Comparison of ENCODE assay signal across 21 cellular contexts in genomic region chr20:38350879-38351775, GRCh38. TPM values are rescaled to one million over a fixed set of nuclear protein-coding genes. Genes with fewer than 3 reads are reported as not detected.
DNase-seq lines count a peak whose midpoint lies in the region; ATAC-seq and TF ChIP-seq lines count a peak whose summit lies in the region.
"Had no signal": no experiment of that assay in that cellular context is flagged by ENCODE, and none has a peak within 500 bp of the region (broad histone marks: within the 10 kb centered on the region; RNA-seq: fewer than 3 reads in every experiment).

No MANE protein-coding gene starts in this region.

- no peak overlapping the region for H3K4me3 Mint-ChIP-seq in natural killer cell treated with Interleukin-12 subunit alpha and Interleukin-12 subunit beta and Interleukin-15 and Interleukin-18, amount 100 ng/mL, for 72 hours
- no peak overlapping the region for H3K4me3 Mint-ChIP-seq in natural killer cell
- H3K4me3 Mint-ChIP-seq: activated CD4-positive, alpha-beta memory T cell treated with anti-CD3 and anti-CD28 coated beads for 36 hours; activated T-cell treated with anti-CD3 and anti-CD28 coated beads, Interleukin-2, amount 50 U/mL, for 24 hours; naive thymus-derived CD4-positive, alpha-beta T cell; stimulated activated effector memory CD8-positive, alpha-beta T cell treated with anti-CD3 and anti-CD28 coated beads, Interleukin-12 subunit alpha, Interleukin-12 subunit beta, amount 100 ng/mL, for 72 hours; T-helper 1 cell treated with Interleukin-12 subunit alpha and Interleukin-12 subunit beta and Interleukin-4 antibody, amounts not matched to agents 30 μg/mL and 1 μg/mL, for 36 hours had no signal

- no peak for TF ChIP-seq EP300 in sigmoid colon (IDR thresholded peaks at IDR 0.05)

- peaks cover 0 to under 1% of the 10 kb centered on the region in 2 donors for H3K4me1 Mint-ChIP-seq in natural killer cell treated with Interleukin-12 subunit alpha and Interleukin-12 subunit beta and Interleukin-15 and Interleukin-18, amount 100 ng/mL, for 72 hours (ENCODE audit: low read depth in 2 of 2)
- no peaks in the 10 kb centered on the region for H3K4me1 Mint-ChIP-seq in natural killer cell
- H3K4me1 Mint-ChIP-seq: naive thymus-derived CD4-positive, alpha-beta T cell; stimulated activated effector memory CD8-positive, alpha-beta T cell treated with anti-CD3 and anti-CD28 coated beads, Interleukin-12 subunit alpha, Interleukin-12 subunit beta, amount 100 ng/mL, for 72 hours had no signal

- peak in 1 of 2 donors; percentile 37 for ATAC-seq in natural killer cell treated with Interleukin-12 subunit alpha and Interleukin-12 subunit beta and Interleukin-15 and Interleukin-18, amount 100 ng/mL, for 72 hours
- ATAC-seq in natural killer cell (no peak), right cardiac atrium (peak; percentile 73 to 90), HG02678 (IDR thresholded peaks at IDR 0.05; ENCODE audit: unreplicated experiment) (no peak)
- ATAC-seq: naive thymus-derived CD4-positive, alpha-beta T cell had no signal

- H3K9me3 ChIP-seq in right cardiac atrium (ENCODE audit: control insufficient read depth, low read length) (no peaks in the 10 kb centered on the region), sigmoid colon (no peaks in the 10 kb centered on the region)
- H3K9me3 ChIP-seq: thoracic aorta had no signal

- H3K27ac ChIP-seq in right cardiac atrium (ENCODE audit: low read length) (peak overlapping the region; percentile 37), sigmoid colon (no peak overlapping the region)
- H3K27ac ChIP-seq: thoracic aorta had no signal

- peaks cover 0 to 3% of the 10 kb centered on the region in 2 donors for H3K27me3 Mint-ChIP-seq in natural killer cell treated with Interleukin-12 subunit alpha and Interleukin-12 subunit beta and Interleukin-15 and Interleukin-18, amount 100 ng/mL, for 72 hours
- peaks cover 0 to 3% of the 10 kb centered on the region in 2 donors for H3K27me3 Mint-ChIP-seq in natural killer cell (ENCODE audit: low read depth in 2 of 2)

- H3K4me3 ChIP-seq in right cardiac atrium (ENCODE audit: low read length) (no peak overlapping the region), sigmoid colon (no peak overlapping the region)
- H3K4me3 ChIP-seq: thoracic aorta had no signal

- no peaks in the 10 kb centered on the region for H3K36me3 ChIP-seq in sigmoid colon
- H3K36me3 ChIP-seq: thoracic aorta had no signal

- peak; percentile 60 for DNase-seq in natural killer cell treated with Interleukin-12 subunit alpha and Interleukin-12 subunit beta and Interleukin-15 and Interleukin-18, amount 100 ng/mL, for 72 hours (ENCODE audit: low spot score)
- DNase-seq in natural killer cell = no peak
- DNase-seq in right cardiac atrium = peak; percentile 83 to 94 (median 88)
- peak; percentile 74 for DNase-seq in sigmoid colon
- DNase-seq in ecto neural progenitor cell (ENCODE audit: low spot score) = no peak
- DNase-seq in SK-N-DZ (ENCODE audit: low spot score) = no peak
- DNase-seq in stimulated activated CD4-positive, alpha-beta T cell treated with anti-CD3 and anti-CD28 coated beads, Interleukin-4, amount 100 ng/mL, for 24 hours = no peak
- DNase-seq: activated CD4-positive, alpha-beta memory T cell treated with anti-CD3 and anti-CD28 coated beads for 36 hours; activated naive CD4-positive, alpha-beta T cell treated with Interleukin-2 at 50 U/mL for 16 hours; activated T-cell treated with anti-CD3 and anti-CD28 coated beads, Interleukin-2, amount 50 U/mL, for 24 hours; Calu3; mesenchymal stem cell; naive thymus-derived CD4-positive, alpha-beta T cell; NCI-H1436; NCI-H2171; stimulated activated CD4-positive, alpha-beta T cell treated with anti-CD3 and anti-CD28 coated beads, Interleukin-15, amount 100 ng/mL, for 24 hours had no signal

- no peaks in the 10 kb centered on the region for H3K27me3 ChIP-seq in right cardiac atrium (ENCODE audit: control insufficient read depth, insufficient read depth)
- no peaks in the 10 kb centered on the region for H3K27me3 ChIP-seq in sigmoid colon

- TF ChIP-seq CTCF in natural killer cell (IDR thresholded peaks at IDR 0.05) (no peak), sigmoid colon (IDR thresholded peaks at IDR 0.05) (no peak)

- 48% methylated on average over 15 of the region's 15 CpGs for WGBS in right cardiac atrium
- 70 to 83% methylated on average over 15 of the region's 15 CpGs for WGBS in sigmoid colon, 2 donors

- no peak overlapping the region for H3K27ac Mint-ChIP-seq in natural killer cell treated with Interleukin-12 subunit alpha and Interleukin-12 subunit beta and Interleukin-15 and Interleukin-18, amount 100 ng/mL, for 72 hours
- H3K27ac Mint-ChIP-seq in natural killer cell = no peak overlapping the region
- H3K27ac Mint-ChIP-seq: activated CD4-positive, alpha-beta memory T cell treated with anti-CD3 and anti-CD28 coated beads for 36 hours; activated T-cell treated with anti-CD3 and anti-CD28 coated beads, Interleukin-2, amount 50 U/mL, for 24 hours; naive thymus-derived CD4-positive, alpha-beta T cell; stimulated activated effector memory CD8-positive, alpha-beta T cell treated with anti-CD3 and anti-CD28 coated beads, Interleukin-12 subunit alpha, Interleukin-12 subunit beta, amount 100 ng/mL, for 72 hours; T-helper 1 cell treated with Interleukin-12 subunit alpha and Interleukin-12 subunit beta and Interleukin-4 antibody, amounts not matched to agents 30 μg/mL and 1 μg/mL, for 36 hours had no signal

- H3K4me1 ChIP-seq in right cardiac atrium (ENCODE audit: control insufficient read depth, insufficient read depth, low read length) (peaks cover 2% of the 10 kb centered on the region), sigmoid colon (no peaks in the 10 kb centered on the region)

- no peak for TF ChIP-seq POLR2A in sigmoid colon (IDR thresholded peaks at IDR 0.05)

- intact Hi-C loops in natural killer cell (cut with micrococcal nuclease) (no loop called here), right cardiac atrium (cut with DNase I) (no loop called here), sigmoid colon (cut with DNase I) (no loop called here)

- no peaks in the 10 kb centered on the region for H3K9me3 Mint-ChIP-seq in natural killer cell treated with Interleukin-12 subunit alpha and Interleukin-12 subunit beta and Interleukin-15 and Interleukin-18, amount 100 ng/mL, for 72 hours
- no peaks in the 10 kb centered on the region for H3K9me3 Mint-ChIP-seq in natural killer cell
- H3K9me3 Mint-ChIP-seq: activated CD4-positive, alpha-beta memory T cell treated with anti-CD3 and anti-CD28 coated beads for 36 hours; activated T-cell treated with anti-CD3 and anti-CD28 coated beads, Interleukin-2, amount 50 U/mL, for 24 hours; stimulated activated effector memory CD8-positive, alpha-beta T cell treated with anti-CD3 and anti-CD28 coated beads, Interleukin-12 subunit alpha, Interleukin-12 subunit beta, amount 100 ng/mL, for 72 hours; T-helper 1 cell treated with Interleukin-12 subunit alpha and Interleukin-12 subunit beta and Interleukin-4 antibody, amounts not matched to agents 30 μg/mL and 1 μg/mL, for 36 hours had no signal

- H3K36me3 Mint-ChIP-seq in natural killer cell treated with Interleukin-12 subunit alpha and Interleukin-12 subunit beta and Interleukin-15 and Interleukin-18, amount 100 ng/mL, for 72 hours = no peaks in the 10 kb centered on the region
- no peaks in the 10 kb centered on the region for H3K36me3 Mint-ChIP-seq in natural killer cell
- H3K36me3 Mint-ChIP-seq: activated CD4-positive, alpha-beta memory T cell treated with anti-CD3 and anti-CD28 coated beads for 36 hours; naive thymus-derived CD4-positive, alpha-beta T cell; stimulated activated effector memory CD8-positive, alpha-beta T cell treated with anti-CD3 and anti-CD28 coated beads, Interleukin-12 subunit alpha, Interleukin-12 subunit beta, amount 100 ng/mL, for 72 hours had no signal

RNA-seq across cellular contexts. Expression of gene LBP, which starts 4.8 kb away (rescaled TPM):
- total RNA-seq in natural killer cell treated with Interleukin-12 subunit alpha and Interleukin-12 subunit beta and Interleukin-15 and Interleukin-18, amount 100 ng/mL, for 72 hours = not detected
- total RNA-seq in natural killer cell (not detected), right cardiac atrium (1 to 10 TPM in 3 of 4 donors, under 1 TPM in 1; 0.42 to 6.3 (median 2.1) TPM), sigmoid colon (under 1 TPM in 1 of 4 donors, not detected in 3; 0.49 TPM)
- polyA plus RNA-seq in right cardiac atrium (0.84 TPM), sigmoid colon (1 to 10 TPM in 1 of 3 donors, not detected in 2; 1.9 TPM)
- polyA plus RNA-seq in SK-N-DZ (2014; cell fraction: cytosol; rRNA removed) = not detected in 2 replicates
- not detected in 2 replicates for polyA plus RNA-seq in SK-N-DZ (2014; cell fraction: nucleus; rRNA removed)
- total RNA-seq: activated CD4-positive, alpha-beta memory T cell treated with anti-CD3 and anti-CD28 coated beads for 36 hours; Calu3; naive thymus-derived CD4-positive, alpha-beta T cell had no signal
- polyA plus RNA-seq: naive thymus-derived CD4-positive, alpha-beta T cell had no signal

RNA-seq across cellular contexts. Expression of gene BPI, which starts 47.2 kb away (rescaled TPM):
- not detected for total RNA-seq in natural killer cell treated with Interleukin-12 subunit alpha and Interleukin-12 subunit beta and Interleukin-15 and Interleukin-18, amount 100 ng/mL, for 72 hours
- total RNA-seq in natural killer cell = under 1 TPM in 1 of 3 donors, not detected in 2; 0.20 TPM
- under 1 TPM; 0.20 to 0.71 (median 0.29) TPM for total RNA-seq in right cardiac atrium
- polyA plus RNA-seq in right cardiac atrium = 0.07 TPM
- under 1 TPM in 1 of 4 donors, not detected in 3; 0.99 TPM for total RNA-seq in sigmoid colon
- polyA plus RNA-seq in sigmoid colon = under 1 TPM in 1 of 3 donors, not detected in 2; 0.09 TPM
- not detected in 2 replicates for polyA plus RNA-seq in SK-N-DZ (2014; cell fraction: cytosol; rRNA removed)
- not detected in 2 replicates for polyA plus RNA-seq in SK-N-DZ (2014; cell fraction: nucleus; rRNA removed)
- total RNA-seq: activated CD4-positive, alpha-beta memory T cell treated with anti-CD3 and anti-CD28 coated beads for 36 hours; Calu3; pulmonary artery endothelial cell had no signal
- polyA plus RNA-seq: naive thymus-derived CD4-positive, alpha-beta T cell had no signal

Comparison
In these comparisons a context has a peak if more than half of its experiments do, and no peak if none do; other contexts are left out.
1. DNase-seq: peak in natural killer cell treated with Interleukin-12 subunit alpha and Interleukin-12 subunit beta and Interleukin-15 and Interleukin-18, amount 100 ng/mL, for 72 hours (single experiment), right cardiac atrium (3 of 3) and sigmoid colon (single experiment); none in natural killer cell (single experiment), ecto neural progenitor cell (single experiment), SK-N-DZ (single experiment) and stimulated activated CD4-positive, alpha-beta T cell treated with anti-CD3 and anti-CD28 coated beads, Interleukin-4, amount 100 ng/mL, for 24 hours (single experiment).
2. ATAC-seq: peak in right cardiac atrium (2 of 2); none in natural killer cell (0 of 3) and HG02678 (single experiment).